1 cellular context compared by ENCODE assay signal in the genomic region with DNA sequence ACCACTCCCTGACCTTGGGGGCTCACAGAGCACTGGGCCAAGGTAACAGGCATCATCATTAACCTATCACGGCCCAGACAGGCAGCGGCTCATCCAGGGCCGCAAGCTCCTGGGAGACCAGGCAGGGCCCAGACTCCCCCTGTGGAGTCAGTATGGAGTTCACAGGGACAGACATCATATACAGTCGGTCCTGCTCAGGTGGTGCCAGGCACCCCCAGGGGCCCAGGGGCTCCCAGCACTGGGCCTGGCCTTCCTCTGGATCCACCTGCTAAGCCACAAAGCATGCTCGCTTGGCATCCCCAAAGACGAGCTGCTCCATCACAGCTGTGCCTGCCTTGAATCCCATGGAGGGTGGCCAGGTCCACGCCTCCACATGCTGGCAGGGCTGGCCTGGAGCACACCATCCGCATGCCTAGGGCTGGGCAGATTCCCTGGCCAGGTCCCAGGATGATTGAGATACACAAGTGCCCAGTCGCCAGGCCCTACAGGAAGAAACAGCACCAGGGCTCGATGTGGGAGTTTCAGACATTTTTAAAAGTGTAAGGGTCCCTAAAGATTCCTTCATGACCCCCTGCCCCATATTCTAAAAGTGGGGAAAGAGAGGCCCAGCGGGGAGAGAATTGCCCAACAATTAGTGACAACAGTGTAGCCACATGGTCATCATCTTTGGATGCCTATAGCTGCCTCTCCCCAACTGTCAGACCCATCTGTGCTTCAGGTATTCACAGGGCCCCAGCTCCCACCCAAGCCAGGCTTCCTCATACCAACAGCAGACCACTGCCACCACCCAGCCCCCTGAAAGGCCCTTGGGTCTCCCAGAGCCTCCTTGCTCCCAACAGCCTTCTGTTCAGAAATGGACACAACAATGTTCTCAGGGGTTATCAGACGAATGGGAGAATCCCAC.
TF ChIP-seq lines count a peak whose summit lies in the region.

No MANE protein-coding gene starts in this region.

TF ChIP-seq in H1, 55 proteins besides CTCF, POLR2A, EP300 and RAD21:
- TF ChIP-seq NANOG (IDR thresholded peaks at IDR 0.05; ENCODE audit: insufficient read depth, low read depth, low read length, poor library complexity, severe bottlenecking) (no peak), GTF2F1 (IDR thresholded peaks at IDR 0.05; ENCODE audit: borderline replicate concordance, low read depth, low read length) (no peak)
